ENCODE assay signal across 26 cellular contexts in genomic region chr9:3045153-3045552, GRCh38.
"Had no signal": no experiment of that assay in that cellular context is flagged by ENCODE, and none has a peak within 500 bp of the region (broad histone marks: within the 10 kb centered on the region; RNA-seq: fewer than 3 reads in every experiment).

No MANE protein-coding gene starts in this region.

- H3K4me3 Mint-ChIP-seq: natural killer cell; stimulated activated memory B cell treated with anti-CD40 and anti-IgM and Interleukin-4, amounts not matched to agents 10 μg/mL and 1 μg/mL and 100 μg/mL, for 72 hours; stimulated activated naive CD8-positive, alpha-beta T cell treated with anti-CD3 and anti-CD28 coated beads, Interleukin-15, amount 100 ng/mL, for 72 hours had no signal

- H3K4me1 ChIP-seq: colonic mucosa, esophagus squamous epithelium, left ventricle myocardium inferior, lower lobe of right lung, psoas muscle, right lobe of liver, spleen, testis, tibial nerve, upper lobe of right lung, vagina had no signal

- H3K9me3 Mint-ChIP-seq: stimulated activated memory B cell treated with anti-CD40 and anti-IgM and Interleukin-4, amounts not matched to agents 10 μg/mL and 1 μg/mL and 100 μg/mL, for 72 hours; stimulated activated naive CD8-positive, alpha-beta T cell treated with anti-CD3 and anti-CD28 coated beads, Interleukin-15, amount 100 ng/mL, for 72 hours had no signal

- H3K36me3 ChIP-seq: colonic mucosa, esophagus squamous epithelium, gastroesophageal sphincter, left ventricle myocardium inferior, lower lobe of right lung, right lobe of liver, spleen, tibial nerve, upper lobe of right lung, vagina had no signal

- H3K27me3 Mint-ChIP-seq: stimulated activated memory B cell treated with anti-CD40 and anti-IgM and Interleukin-4, amounts not matched to agents 10 μg/mL and 1 μg/mL and 100 μg/mL, for 72 hours; stimulated activated naive CD8-positive, alpha-beta T cell treated with anti-CD3 and anti-CD28 coated beads, Interleukin-15, amount 100 ng/mL, for 72 hours had no signal

- H3K27ac ChIP-seq: colonic mucosa, esophagus squamous epithelium, gastroesophageal sphincter, left ventricle myocardium inferior, lower lobe of right lung, psoas muscle, right lobe of liver, spleen, testis, tibial nerve, upper lobe of right lung, vagina had no signal

- H3K36me3 Mint-ChIP-seq: natural killer cell; stimulated activated memory B cell treated with anti-CD40 and anti-IgM and Interleukin-4, amounts not matched to agents 10 μg/mL and 1 μg/mL and 100 μg/mL, for 72 hours had no signal

- H3K27me3 ChIP-seq: colonic mucosa, gastroesophageal sphincter, right lobe of liver, spleen, testis, tibial nerve, upper lobe of right lung, vagina had no signal

- H3K4me3 ChIP-seq: colonic mucosa, esophagus squamous epithelium, gastroesophageal sphincter, left ventricle myocardium inferior, lower lobe of right lung, psoas muscle, right lobe of liver, spleen, testis, tibial nerve, upper lobe of right lung, vagina had no signal

- DNase-seq: colonic mucosa; dermis blood vessel endothelial cell; esophagus squamous epithelium; foreskin fibroblast; glutamatergic neuron; kidney; left cardiac atrium; left ventricle myocardium inferior; lower lobe of right lung; mesenchymal stem cell; natural killer cell; occipital lobe; psoas muscle; retina; right lobe of liver; spleen; stimulated activated CD4-positive, alpha-beta T cell treated with anti-CD3 and anti-CD28 coated beads, Interleukin-15, amount 100 ng/mL, for 24 hours; stimulated activated CD4-positive, alpha-beta T cell treated with anti-CD3 and anti-CD28 coated beads, Interleukin-1b, Interleukin-23, amount 100 ng/mL, for 48 hours; stimulated activated CD4-positive, alpha-beta T cell treated with anti-CD3 and anti-CD28 coated beads, Interleukin-4, amount 100 ng/mL, for 24 hours; stimulated activated naive CD8-positive, alpha-beta T cell treated with anti-CD3 and anti-CD28 coated beads, Interleukin-15, amount 100 ng/mL, for 72 hours; testis; upper lobe of right lung had no signal

- H3K9me3 ChIP-seq: colonic mucosa, esophagus squamous epithelium, gastroesophageal sphincter, left ventricle myocardium inferior, lower lobe of right lung, psoas muscle, right lobe of liver, spleen, testis, tibial nerve, upper lobe of right lung, vagina had no signal

- H3K4me1 Mint-ChIP-seq: natural killer cell; stimulated activated memory B cell treated with anti-CD40 and anti-IgM and Interleukin-4, amounts not matched to agents 10 μg/mL and 1 μg/mL and 100 μg/mL, for 72 hours; stimulated activated naive CD8-positive, alpha-beta T cell treated with anti-CD3 and anti-CD28 coated beads, Interleukin-15, amount 100 ng/mL, for 72 hours had no signal

- H3K27ac Mint-ChIP-seq: natural killer cell; stimulated activated memory B cell treated with anti-CD40 and anti-IgM and Interleukin-4, amounts not matched to agents 10 μg/mL and 1 μg/mL and 100 μg/mL, for 72 hours; stimulated activated naive CD8-positive, alpha-beta T cell treated with anti-CD3 and anti-CD28 coated beads, Interleukin-15, amount 100 ng/mL, for 72 hours had no signal
